ENCODE assay signal across 1 cellular context in genomic region chr7:116862234-116863167, GRCh38.
TF ChIP-seq lines count a peak whose summit lies in the region.

CAPZA2 (plus strand) TSS chr7:116862587; CDS start chr7:116862612, 25 bp downstream.

TF ChIP-seq in HEK293, 187 proteins besides CTCF, POLR2A, EP300 and RAD21 (continued from another document and continues in another):
- TF ChIP-seq PBX3 (CRISPR knock-in tag; IDR thresholded peaks at IDR 0.05) (no peak; the same call in 1 of the 2 replicates), ZNF830 (tag by site-specific recombination; IDR thresholded peaks at IDR 0.05; ENCODE audit: low read depth) (no peak), ZNF792 (tag by site-specific recombination; IDR thresholded peaks at IDR 0.05) (no peak), ZNF121 (tag by site-specific recombination; IDR thresholded peaks at IDR 0.05) (no peak), ZNF391 (tag by site-specific recombination; IDR thresholded peaks at IDR 0.05; ENCODE audit: borderline replicate concordance, low read depth) (peak; percentile 78; the same call in 1 of the 2 replicates), ZNF350 (tag by site-specific recombination; IDR thresholded peaks at IDR 0.05) (no peak), SETDB1 (IDR thresholded peaks at IDR 0.05; ENCODE audit: insufficient read length, low read length) (no peak), ZNF626 (tag by site-specific recombination; IDR thresholded peaks at IDR 0.05) (no peak), ZFHX2 (tag by site-specific recombination; conservative IDR thresholded peaks at IDR 0.05) (peak; percentile 81), HOXD13 (CRISPR knock-in tag; IDR thresholded peaks at IDR 0.05; ENCODE audit: borderline replicate concordance) (no peak), ZNF10 (tag by site-specific recombination; IDR thresholded peaks at IDR 0.05) (peak; percentile 72), ZNF112 (tag by site-specific recombination; IDR thresholded peaks at IDR 0.05) (no peak), ZBTB1 (tag by site-specific recombination; IDR thresholded peaks at IDR 0.05) (no peak), ZNF354C (tag by site-specific recombination; IDR thresholded peaks at IDR 0.05; ENCODE audit: borderline replicate concordance, low read depth) (no peak), ZNF433 (tag by site-specific recombination; IDR thresholded peaks at IDR 0.05; ENCODE audit: low read depth) (no peak), ZBTB11 (tag by site-specific recombination; conservative IDR thresholded peaks at IDR 0.05; ENCODE audit: low read depth) (peak; percentile 28; the same call in 1 of the 2 replicates), ZNF701 (tag by site-specific recombination; IDR thresholded peaks at IDR 0.05) (no peak; the same call in 1 of the 2 replicates), ZNF324 (tag by site-specific recombination; IDR thresholded peaks at IDR 0.05) (peak; percentile 70), ZBTB10 (tag by site-specific recombination; IDR thresholded peaks at IDR 0.05) (0 out of 2 replicates have a peak, but pooled peaks have one; percentile 35), KLF10 (tag by site-specific recombination; IDR thresholded peaks at IDR 0.05) (peak; percentile 46; the same call in 1 of the 2 replicates), ZFP37 (tag by site-specific recombination; IDR thresholded peaks at IDR 0.05) (peak; percentile 66; the same call in 1 of the 2 replicates), ZBTB44 (tag by site-specific recombination; IDR thresholded peaks at IDR 0.05) (peak; percentile 69), ZNF174 (tag by site-specific recombination; IDR thresholded peaks at IDR 0.05) (no peak), ZNF148 (tag by site-specific recombination; IDR thresholded peaks at IDR 0.05; ENCODE audit: borderline replicate concordance) (no peak), ZNF169 (tag by site-specific recombination; IDR thresholded peaks at IDR 0.05) (no peak), ZNF266 (tag by site-specific recombination; IDR thresholded peaks at IDR 0.05; ENCODE audit: low read depth) (no peak), EGR2 (tag by site-specific recombination; IDR thresholded peaks at IDR 0.05; ENCODE audit: low read depth) (peak; percentile 88), MYNN (tag by site-specific recombination; IDR thresholded peaks at IDR 0.05; ENCODE audit: borderline replicate concordance) (0 out of 2 replicates have a peak, but pooled peaks have one; percentile 38), KLF9 (tag by site-specific recombination; IDR thresholded peaks at IDR 0.05; ENCODE audit: low read depth) (peak; percentile 52; the same call in 1 of the 2 replicates), GFI1B (tag by site-specific recombination; IDR thresholded peaks at IDR 0.05) (no peak), ZNF529 (tag by site-specific recombination; IDR thresholded peaks at IDR 0.05; ENCODE audit: insufficient replicate concordance) (no peak), ZNF624 (tag by site-specific recombination; IDR thresholded peaks at IDR 0.05) (no peak), ZNF157 (tag by site-specific recombination; IDR thresholded peaks at IDR 0.05) (no peak), PRDM6 (tag by site-specific recombination; IDR thresholded peaks at IDR 0.05) (no peak), ZBTB21 (tag by site-specific recombination; IDR thresholded peaks at IDR 0.05) (no peak), ZNF449 (tag by site-specific recombination; IDR thresholded peaks at IDR 0.05) (no peak), ZNF621 (tag by site-specific recombination; IDR thresholded peaks at IDR 0.05) (no peak), WT1 (tag by site-specific recombination; IDR thresholded peaks at IDR 0.05) (no peak; the same call in 1 of the 2 replicates), ZNF560 (tag by site-specific recombination; IDR thresholded peaks at IDR 0.05; ENCODE audit: borderline replicate concordance) (no peak), PRDM10 (tag by site-specific recombination; IDR thresholded peaks at IDR 0.05) (no peak)
